In the genomic region with DNA sequence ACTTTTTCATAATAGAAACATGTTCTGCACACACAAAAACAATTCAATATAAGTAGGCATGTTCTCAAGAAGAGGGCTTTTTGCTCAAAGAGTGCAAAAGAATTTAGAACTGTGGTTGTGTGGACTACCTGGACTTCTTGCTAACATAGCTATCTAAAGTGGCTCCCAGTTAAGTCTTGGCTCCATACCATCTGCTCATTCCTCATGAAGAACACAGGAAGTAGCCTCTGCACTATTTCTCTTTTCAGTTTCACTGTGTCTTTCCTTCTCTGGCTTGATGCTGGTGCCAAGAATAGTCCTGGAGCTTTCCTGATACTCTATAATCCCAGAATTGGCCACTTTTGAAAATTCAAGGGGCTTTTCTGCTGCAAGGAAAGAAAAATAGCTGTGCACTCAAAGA, we compare ENCODE assay signal across 20 cellular contexts.
"Had no signal": no experiment of that assay in that cellular context is flagged by ENCODE, and none has a peak within 500 bp of the region (broad histone marks: within the 10 kb centered on the region; RNA-seq: fewer than 3 reads in every experiment).

No MANE protein-coding gene starts in this region.

- H3K9me3 ChIP-seq: MG63, SJCRH30 had no signal

- H3K4me3 ChIP-seq: MG63, SJCRH30 had no signal

- DNase-seq: IMR-90, Karpas-422, KG1, MG63, NCI-H1092, NCI-H1105 treated with DMSO at 0.1 percent for 48 hours, NCI-H1417 treated with DMSO at 0.1 percent for 48 hours, NCI-H146, NCI-H1694 treated with DMSO at 0.1 percent for 48 hours, NCI-H1930, NCI-H2081, NCI-H2107, NCI-H2227 treated with DMSO at 0.1 percent for 48 hours, NCI-H524, NCI-H526 treated with DMSO at 0.1 percent for 48 hours, NCI-H774, OCI-M1, RPMI8226, SHP77 treated with DMSO at 0.1 percent for 48 hours, SJCRH30 had no signal

- H3K27ac ChIP-seq: SJCRH30 had no signal

- H3K36me3 ChIP-seq: MG63, SJCRH30 had no signal

- H3K27me3 ChIP-seq: MG63, SJCRH30 had no signal
